ENCODE assay signal across 12 cellular contexts in genomic region chr6:106637051-106637717, GRCh38. TPM values are rescaled to one million over a fixed set of nuclear protein-coding genes. Genes with fewer than 3 reads are reported as not detected.
DNase-seq lines count a peak whose midpoint lies in the region; ATAC-seq and TF ChIP-seq lines count a peak whose summit lies in the region.
"Had no signal": no experiment of that assay in that cellular context is flagged by ENCODE, and none has a peak within 500 bp of the region (broad histone marks: within the 10 kb centered on the region; RNA-seq: fewer than 3 reads in every experiment).

No MANE protein-coding gene starts in this region.

- no peaks in the 10 kb centered on the region for H3K9me3 Mint-ChIP-seq in activated CD4-positive, alpha-beta T cell treated with anti-CD3 and anti-CD28 coated beads, Interleukin-2, amount 10 ng/mL, durations not matched to agents 24 days and 14 days

- H3K4me1 Mint-ChIP-seq in activated CD4-positive, alpha-beta T cell treated with anti-CD3 and anti-CD28 coated beads, Interleukin-2, amount 10 ng/mL, durations not matched to agents 24 days and 14 days = peaks cover 16% of the 10 kb centered on the region

- peaks cover 4% of the 10 kb centered on the region for H3K36me3 ChIP-seq in osteoblast (ENCODE audit: insufficient read depth, low read length)

- no peak overlapping the region for H2AFZ ChIP-seq in osteoblast (ENCODE audit: low read length)

- intact Hi-C loops in activated CD4-positive, alpha-beta T cell treated with anti-CD3 and anti-CD28 coated beads, Interleukin-2, amount 10 ng/mL, durations not matched to agents 24 days and 14 days (cut with micrococcal nuclease) = no loop called here

- no peak overlapping the region for H3K4me3 ChIP-seq in osteoblast (ENCODE audit: insufficient read depth, low read length)
- H3K4me3 ChIP-seq: A549 had no signal

- H4K20me1 ChIP-seq in osteoblast (ENCODE audit: insufficient read depth, low read length) = peaks cover 30% of the 10 kb centered on the region

- peaks cover 56% of the 10 kb centered on the region for H3K79me2 ChIP-seq in osteoblast (ENCODE audit: insufficient read depth, low read length)

- H3K4me3 Mint-ChIP-seq in activated CD4-positive, alpha-beta T cell treated with anti-CD3 and anti-CD28 coated beads, Interleukin-2, amount 10 ng/mL, durations not matched to agents 24 days and 14 days = no peak overlapping the region

- H3K36me3 Mint-ChIP-seq in activated CD4-positive, alpha-beta T cell treated with anti-CD3 and anti-CD28 coated beads, Interleukin-2, amount 10 ng/mL, durations not matched to agents 24 days and 14 days (ENCODE audit: low read depth) = peaks cover 14% of the 10 kb centered on the region

- no peak overlapping the region for H3K4me2 ChIP-seq in osteoblast (ENCODE audit: insufficient read depth, low read length)
- H3K4me2 ChIP-seq: A549 had no signal

- H3K27ac ChIP-seq in osteoblast (ENCODE audit: low read depth, low read length) = no peak overlapping the region
- H3K27ac ChIP-seq: A549 had no signal

- peak; percentile 35 for DNase-seq in activated CD4-positive, alpha-beta T cell treated with anti-CD3 and anti-CD28 coated beads, Interleukin-2, amount 10 ng/mL, durations not matched to agents 24 days and 14 days
- DNase-seq in activated CD4-positive, alpha-beta T cell treated with anti-CD3 and anti-CD28 coated beads for 4 hours = no peak
- DNase-seq in pons (ENCODE audit: low spot score) (peak; percentile 22), osteoblast (ENCODE audit: insufficient read length, low spot score, missing footprints) (no peak), NCI-H2227 treated with DMSO at 0.1 percent for 48 hours (lab: John Stamatoyannopoulos, UW) (no peak), NCI-H1436 treated with DMSO at 0.1 percent for 48 hours (lab: John Stamatoyannopoulos, UW) (no peak)
- DNase-seq: activated effector memory CD4-positive, alpha-beta T cell treated with anti-CD3 and anti-CD28 coated beads, Interleukin-2, amount 50 U/mL, for 16 hours; right cardiac atrium; stimulated activated naive CD8-positive, alpha-beta T cell treated with anti-CD3 and anti-CD28 coated beads, Interleukin-15, Interleukin-2, amounts not matched to agents 100 U/mL and 50 U/mL, for 24 hours had no signal

- TF ChIP-seq CTCF in osteoblast (IDR thresholded peaks at IDR 0.05; ENCODE audit: extremely low read depth, low read depth, low read length) = no peak

- H3K4me1 ChIP-seq in osteoblast (ENCODE audit: insufficient read depth, low read length) = no peaks in the 10 kb centered on the region
- H3K4me1 ChIP-seq: A549 had no signal

- no peaks in the 10 kb centered on the region for H3K27me3 ChIP-seq in osteoblast (ENCODE audit: insufficient read depth, low read length)

- peak overlapping the region; percentile 3 for H3K27ac Mint-ChIP-seq in activated CD4-positive, alpha-beta T cell treated with anti-CD3 and anti-CD28 coated beads, Interleukin-2, amount 10 ng/mL, durations not matched to agents 24 days and 14 days

- ATAC-seq in HG02571 (IDR thresholded peaks at IDR 0.05; ENCODE audit: unreplicated experiment) = peak; percentile 6
- ATAC-seq in HG03565 (IDR thresholded peaks at IDR 0.05; ENCODE audit: unreplicated experiment) = peak; percentile 15
- ATAC-seq: A549; stimulated activated naive CD8-positive, alpha-beta T cell treated with anti-CD3 and anti-CD28 coated beads, Interleukin-15, Interleukin-2, amounts not matched to agents 100 U/mL and 50 U/mL, for 24 hours had no signal

- no peaks in the 10 kb centered on the region for H3K9me3 ChIP-seq in osteoblast (ENCODE audit: low read depth, low read length)
- H3K9me3 ChIP-seq: A549 had no signal

- H3K27me3 Mint-ChIP-seq in activated CD4-positive, alpha-beta T cell treated with anti-CD3 and anti-CD28 coated beads, Interleukin-2, amount 10 ng/mL, durations not matched to agents 24 days and 14 days = no peaks in the 10 kb centered on the region

RNA-seq across cellular contexts. Expression of gene QRSL1, which starts 7.8 kb away (rescaled TPM):
- 22.4 and 24.2 TPM in 2 replicates for total RNA-seq in activated CD4-positive, alpha-beta T cell treated with anti-CD3 and anti-CD28 coated beads, Interleukin-2, amount 10 ng/mL, durations not matched to agents 24 days and 14 days
- 12.7 and 13.8 TPM in 2 replicates for total RNA-seq in osteoblast

RNA-seq across cellular contexts. Expression of gene RTN4IP1, which starts 7.9 kb away (rescaled TPM):
- 7.2 and 8.0 TPM in 2 replicates for total RNA-seq in activated CD4-positive, alpha-beta T cell treated with anti-CD3 and anti-CD28 coated beads, Interleukin-2, amount 10 ng/mL, durations not matched to agents 24 days and 14 days
- total RNA-seq in osteoblast = 4.4 and 5.1 TPM in 2 replicates

Comparison
In these comparisons a context has a peak if more than half of its experiments do, and no peak if none do; other contexts are left out.
1. DNase-seq: peak in activated CD4-positive, alpha-beta T cell treated with anti-CD3 and anti-CD28 coated beads, Interleukin-2, amount 10 ng/mL, durations not matched to agents 24 days and 14 days (single experiment) and pons (single experiment); none in activated CD4-positive, alpha-beta T cell treated with anti-CD3 and anti-CD28 coated beads for 4 hours (0 of 2), osteoblast (single experiment), NCI-H2227 treated with DMSO at 0.1 percent for 48 hours (single experiment) and NCI-H1436 treated with DMSO at 0.1 percent for 48 hours (single experiment).